ENCODE assay signal across 8 cellular contexts in genomic region chr1:203795382-203796222, GRCh38. TPM values are rescaled to one million over a fixed set of nuclear protein-coding genes. Genes with fewer than 3 reads are reported as not detected.
DNase-seq lines count a peak whose midpoint lies in the region; ATAC-seq and TF ChIP-seq lines count a peak whose summit lies in the region.

TSS of gene ZBED6 (plus strand) at chr1:203795623. CDS start at chr1:203797523, 1,900 bp downstream.
TSS of gene ZC3H11A (plus strand) at chr1:203795623. CDS start at chr1:203817071, 21,448 bp downstream.

- H3K4me1 ChIP-seq in parathyroid adenoma = peaks cover 13% of the 10 kb centered on the region
- peaks cover 0 to 48% (median 34%) of the 10 kb centered on the region in 4 donors for H3K4me1 ChIP-seq in tibial nerve

- H3K4me3 ChIP-seq in GM12865 (ENCODE audit: low read depth, low read length) = peak within 1 kb of the TSS; percentile 95
- peak within 1 kb of the TSS; percentile 90 for H3K4me3 ChIP-seq in parathyroid adenoma (ENCODE audit: low read depth, low read length)
- peak within 1 kb of the TSS; percentile 74 to 91 (median 81) for H3K4me3 ChIP-seq in tibial nerve

- peak; percentile 51 to 70 for TF ChIP-seq POLR2A in tibial nerve (IDR thresholded peaks at IDR 0.05)

- DNase-seq in GM12865 (ENCODE audit: low read depth) = peak; percentile 98
- peak; percentile 92 for DNase-seq in NCI-H1417 treated with DMSO at 0.1 percent for 48 hours (lab: John Stamatoyannopoulos, UW)
- peak; percentile 96 for DNase-seq in SW480 (ENCODE audit: low spot score)
- DNase-seq in activated naive CD8-positive, alpha-beta T cell treated with anti-CD3 and anti-CD28 coated beads, Interleukin-2, amount 50 U/mL, for 24 hours = peak; percentile 98
- peak; percentile 100 for DNase-seq in Right ventricle myocardium superior
- peak; percentile 97 to 98 for DNase-seq in tibial nerve (ENCODE audit: low spot score in 2 of 2)

- H3K27me3 Mint-ChIP-seq in activated naive CD8-positive, alpha-beta T cell treated with anti-CD3 and anti-CD28 coated beads, Interleukin-2, amount 50 U/mL, for 24 hours = no peaks in the 10 kb centered on the region

- H3K36me3 ChIP-seq in parathyroid adenoma (ENCODE audit: control insufficient read depth, insufficient read depth, low read length) = no peaks in the 10 kb centered on the region
- H3K36me3 ChIP-seq in tibial nerve = no peaks in the 10 kb centered on the region

- H3K9me3 ChIP-seq in parathyroid adenoma (ENCODE audit: control insufficient read depth, low read length) (no peaks in the 10 kb centered on the region), tibial nerve (no peaks in the 10 kb centered on the region)

- peaks cover 31% of the 10 kb centered on the region for H3K79me2 ChIP-seq in parathyroid adenoma

- peak within 1 kb of the TSS; percentile 93 for H3K4me3 Mint-ChIP-seq in activated naive CD8-positive, alpha-beta T cell treated with anti-CD3 and anti-CD28 coated beads, Interleukin-2, amount 50 U/mL, for 24 hours

- peak; percentile 74 to 96 for TF ChIP-seq EP300 in tibial nerve (IDR thresholded peaks at IDR 0.05)

- peak; percentile 98 for ATAC-seq in HG02763 (IDR thresholded peaks at IDR 0.05; ENCODE audit: unreplicated experiment)
- ATAC-seq in activated naive CD8-positive, alpha-beta T cell treated with anti-CD3 and anti-CD28 coated beads, Interleukin-2, amount 50 U/mL, for 24 hours = peak; percentile 99
- ATAC-seq in Right ventricle myocardium superior (ENCODE audit: poor library complexity) = peak; percentile 97

- peaks cover 38% of the 10 kb centered on the region for H3K36me3 Mint-ChIP-seq in activated naive CD8-positive, alpha-beta T cell treated with anti-CD3 and anti-CD28 coated beads, Interleukin-2, amount 50 U/mL, for 24 hours (ENCODE audit: low read depth)

- H3K27me3 ChIP-seq in parathyroid adenoma (ENCODE audit: control insufficient read depth, insufficient read depth, low read length) = no peaks in the 10 kb centered on the region
- H3K27me3 ChIP-seq in tibial nerve = no peaks in the 10 kb centered on the region

- H2AFZ ChIP-seq in parathyroid adenoma = peak within 1 kb of the TSS; percentile 68

- H3K9ac ChIP-seq in parathyroid adenoma = peak within 1 kb of the TSS; percentile 73

- H3K27ac Mint-ChIP-seq in activated naive CD8-positive, alpha-beta T cell treated with anti-CD3 and anti-CD28 coated beads, Interleukin-2, amount 50 U/mL, for 24 hours = peak within 1 kb of the TSS; percentile 96

- 0 to 1% methylated on average over 39 to 59 of the region's 61 CpGs for WGBS in tibial nerve, 2 donors

- peaks cover 50% of the 10 kb centered on the region for H3K4me1 Mint-ChIP-seq in activated naive CD8-positive, alpha-beta T cell treated with anti-CD3 and anti-CD28 coated beads, Interleukin-2, amount 50 U/mL, for 24 hours

- H3K27ac ChIP-seq in parathyroid adenoma (peak within 1 kb of the TSS; percentile 90), tibial nerve (peak within 1 kb of the TSS; percentile 97 to 99 (median 98))

- TF ChIP-seq CTCF in GM12865 (IDR thresholded peaks at IDR 0.05; ENCODE audit: insufficient read depth, low read depth, low read length, missing control alignments) = no peak
- no peak for TF ChIP-seq CTCF in parathyroid adenoma (IDR thresholded peaks at IDR 0.05)
- no peak for TF ChIP-seq CTCF in tibial nerve (IDR thresholded peaks at IDR 0.05)

- H3K9me3 Mint-ChIP-seq in activated naive CD8-positive, alpha-beta T cell treated with anti-CD3 and anti-CD28 coated beads, Interleukin-2, amount 50 U/mL, for 24 hours = no peaks in the 10 kb centered on the region

- H3K4me2 ChIP-seq in parathyroid adenoma (ENCODE audit: low read length) = peak within 1 kb of the TSS; percentile 93

- intact Hi-C loops in Right ventricle myocardium superior (cut with DNase I) = no loop called here

RNA-seq across cellular contexts. Expression of gene ZBED6, which starts in this region (rescaled TPM):
- total RNA-seq in Right ventricle myocardium superior (12.3 TPM), tibial nerve (10 to 100 TPM; 21.4 to 31.4 (median 24.7) TPM)

RNA-seq across cellular contexts. Expression of gene ZC3H11A, which starts in this region (rescaled TPM):
- total RNA-seq in Right ventricle myocardium superior (49.2 TPM), tibial nerve (100 to 1,000 TPM in 2 of 4 donors, 10 to 100 TPM in 2; 82.5 to 113 (median 95.9) TPM)

Comparison
In these comparisons a context has a peak if more than half of its experiments do, and no peak if none do; other contexts are left out.
1. Peak in every context shown above with its lines: DNase-seq, ATAC-seq, H3K4me3 ChIP-seq and H3K27ac ChIP-seq.